In the genomic region with DNA sequence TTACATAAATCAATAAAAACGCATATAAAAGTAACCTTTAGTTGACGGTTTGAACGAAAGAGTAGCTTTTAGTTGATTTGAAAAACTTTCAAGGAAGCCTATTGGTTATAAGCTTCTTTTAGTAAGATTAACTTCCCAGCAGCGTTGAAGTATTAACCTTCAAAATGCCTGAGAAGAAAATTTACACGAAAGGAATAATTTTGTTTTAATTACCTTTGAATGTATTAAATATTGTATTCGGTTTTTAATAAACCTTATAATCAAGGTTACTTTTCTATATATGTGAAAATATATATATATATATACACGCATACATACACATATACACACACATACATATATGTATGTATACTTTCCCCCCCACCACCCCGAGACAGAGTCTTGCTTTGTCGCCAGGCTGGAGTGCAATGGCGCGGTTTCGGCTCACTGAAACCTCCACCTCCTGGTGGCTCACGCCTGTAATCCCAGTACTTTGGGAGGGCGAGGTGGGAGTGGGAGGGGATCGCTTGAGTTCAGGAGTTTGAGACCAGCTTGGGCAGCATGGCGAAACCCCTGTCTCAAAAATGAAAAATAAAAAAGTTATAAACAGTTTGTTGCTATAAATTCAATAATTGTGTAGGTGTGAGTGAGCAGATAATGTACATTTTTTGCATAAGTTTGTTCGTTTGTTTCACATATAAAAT, we compare ENCODE assay signal across 8 cellular contexts. TPM values are rescaled to one million over a fixed set of nuclear protein-coding genes. Genes with fewer than 3 reads are reported as not detected.
A peak's percentile ranks its signal among the peaks of the same experiment; 100 is the strongest.
DNase-seq lines count a peak whose midpoint lies in the region; ATAC-seq and TF ChIP-seq lines count a peak whose summit lies in the region.

No MANE protein-coding gene starts in this region.

- no peaks in the 10 kb centered on the region for H3K36me3 Mint-ChIP-seq in naive B cell

- no peak overlapping the region for H3K27ac ChIP-seq in AG04450 (ENCODE audit: low read depth, low read length)

- DNase-seq in AG04450 (ENCODE audit: low read depth, low spot score) = peak; percentile 7
- DNase-seq in HT1080 (ENCODE audit: low read depth) = peak; percentile 72
- peak; percentile 36 for DNase-seq in NOMO-1 treated with DMSO at 0.1 percent for 48 hours (lab: John Stamatoyannopoulos, UW; ENCODE audit: unreplicated experiment)
- DNase-seq in activated CD8-positive, alpha-beta memory T cell treated with anti-CD3 and anti-CD28 coated beads, Interleukin-2, amount 50 U/mL, for 24 hours (ENCODE audit: extremely low read depth) = peak; percentile 26
- DNase-seq in naive B cell = peak; percentile 42
- DNase-seq in stimulated activated naive CD4-positive, alpha-beta T cell (lab: John Stamatoyannopoulos, UW) = peak; percentile 49 to 74 (median 56)

- peaks cover 0 to 14% (median 3%) of the 10 kb centered on the region in 3 donors for H3K4me1 Mint-ChIP-seq in naive B cell

- no peaks in the 10 kb centered on the region for H3K9me3 Mint-ChIP-seq in naive B cell

- CTCF ChIA-PET in AG04450 (lab: Charles Lee) = interaction anchor here (0.6 to 3.0 kb wide), 20 partner anchors 8 to 437 kb away, joined by 3 to 43 read pairs (median 4); no protein-coding TSS in a partner anchor

- no peaks in the 10 kb centered on the region for H3K27me3 Mint-ChIP-seq in naive B cell

- ATAC-seq in GM19351 (IDR thresholded peaks at IDR 0.05; ENCODE audit: unreplicated experiment) (peak; percentile 46), esophagus mucosa (peak; percentile 75), naive B cell (ENCODE audit: low read depth in 2 of 2) (peak; percentile 39 to 47)

- POLR2A ChIA-PET in AG04450 (lab: Yijun Ruan, JAX) = interaction anchor here (0.6 to 1.0 kb wide), 3 partner anchors 46 to 386 kb away, joined by 3 to 9 read pairs (median 5); no protein-coding TSS in a partner anchor

- TF ChIP-seq CTCF in AG04450 (IDR thresholded peaks at IDR 0.05; ENCODE audit: low read depth, low read length) = peak; percentile 63

- H3K27me3 ChIP-seq in AG04450 (ENCODE audit: control insufficient read depth, insufficient read depth, low read length) = no peaks in the 10 kb centered on the region

- H3K4me3 ChIP-seq in AG04450 (ENCODE audit: low read depth, low read length) = peak overlapping the region; percentile 92

- peak overlapping the region; percentile 94 to 98 (median 96) for H3K27ac Mint-ChIP-seq in naive B cell

- no peaks in the 10 kb centered on the region; the same call in 1 of the 2 replicates for H3K9me3 ChIP-seq in AG04450 (ENCODE audit: control insufficient read depth, insufficient read depth, low read length)

- H3K4me3 Mint-ChIP-seq in naive B cell = peak overlapping the region; percentile 87 to 100 (median 97)

RNA-seq across cellular contexts. Expression of gene EZH2, which starts 57.6 kb away (rescaled TPM):
- polyA plus RNA-seq in AG04450 (2011; rRNA removed) (13.4 and 17.0 TPM in 2 replicates), naive B cell (ENCODE audit: low read depth in 6 of 6) (1 to 10 TPM; 1.6 to 4.2 (median 3.0) TPM)
- 9.5 and 12.4 TPM in 2 replicates for polyA minus RNA-seq in AG04450 (2011; rRNA and poly(A)+ RNA removed)
- 25.1 and 30.2 TPM in 2 replicates for total RNA-seq in HT1080 (2014; rRNA removed; shearing (Covaris generic))
- 31.5 and 38.2 TPM in 2 replicates for polyA plus RNA-seq in HT1080 (2015; cell fraction: cytosol; rRNA removed)
- polyA plus RNA-seq in HT1080 (2015; cell fraction: nucleus; rRNA removed) = 85.4 and 94.6 TPM in 2 replicates
- 13.4 TPM for total RNA-seq in esophagus mucosa

Comparison
In these comparisons a context has a peak if more than half of its experiments do, and no peak if none do; other contexts are left out.
1. DNase-seq: peak in every context shown above with its lines; median percentile 72 in HT1080; 56 in stimulated activated naive CD4-positive, alpha-beta T cell; 42 in naive B cell; 36 in NOMO-1 treated with DMSO at 0.1 percent for 48 hours; 26 in activated CD8-positive, alpha-beta memory T cell treated with anti-CD3 and anti-CD28 coated beads, Interleukin-2, amount 50 U/mL, for 24 hours; 7 in AG04450.